ENCODE assay signal across 1 cellular context in the genomic region with DNA sequence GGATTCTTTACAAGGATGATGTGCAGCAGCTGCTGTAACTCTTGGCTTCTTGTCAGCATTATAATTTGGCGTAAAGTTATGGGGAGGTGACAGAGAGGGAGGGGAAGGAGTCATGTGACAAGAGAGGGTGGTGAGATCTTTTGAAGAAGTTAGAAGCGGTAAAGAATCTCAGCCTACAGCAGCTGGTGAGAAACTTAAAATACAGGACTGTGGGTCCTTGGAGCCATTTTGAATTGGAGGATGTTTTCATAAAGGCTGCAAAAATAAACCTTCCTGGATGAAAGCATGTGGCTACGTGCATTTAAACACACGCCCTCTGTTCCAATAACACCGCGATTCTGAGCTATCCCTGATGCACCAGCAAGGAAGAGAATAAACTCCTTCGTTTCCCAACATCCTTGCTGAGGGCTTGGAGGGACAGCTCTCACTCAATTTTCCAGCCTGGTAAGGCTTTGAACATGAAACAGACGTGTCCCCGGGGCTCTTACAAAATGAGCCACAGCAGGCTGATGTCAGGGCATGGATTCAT.
TF ChIP-seq lines count a peak whose summit lies in the region.

No MANE protein-coding gene starts in this region.

TF ChIP-seq in HCT116, 20 proteins besides CTCF, POLR2A, EP300 and RAD21:
- TF ChIP-seq, protein P1, sequence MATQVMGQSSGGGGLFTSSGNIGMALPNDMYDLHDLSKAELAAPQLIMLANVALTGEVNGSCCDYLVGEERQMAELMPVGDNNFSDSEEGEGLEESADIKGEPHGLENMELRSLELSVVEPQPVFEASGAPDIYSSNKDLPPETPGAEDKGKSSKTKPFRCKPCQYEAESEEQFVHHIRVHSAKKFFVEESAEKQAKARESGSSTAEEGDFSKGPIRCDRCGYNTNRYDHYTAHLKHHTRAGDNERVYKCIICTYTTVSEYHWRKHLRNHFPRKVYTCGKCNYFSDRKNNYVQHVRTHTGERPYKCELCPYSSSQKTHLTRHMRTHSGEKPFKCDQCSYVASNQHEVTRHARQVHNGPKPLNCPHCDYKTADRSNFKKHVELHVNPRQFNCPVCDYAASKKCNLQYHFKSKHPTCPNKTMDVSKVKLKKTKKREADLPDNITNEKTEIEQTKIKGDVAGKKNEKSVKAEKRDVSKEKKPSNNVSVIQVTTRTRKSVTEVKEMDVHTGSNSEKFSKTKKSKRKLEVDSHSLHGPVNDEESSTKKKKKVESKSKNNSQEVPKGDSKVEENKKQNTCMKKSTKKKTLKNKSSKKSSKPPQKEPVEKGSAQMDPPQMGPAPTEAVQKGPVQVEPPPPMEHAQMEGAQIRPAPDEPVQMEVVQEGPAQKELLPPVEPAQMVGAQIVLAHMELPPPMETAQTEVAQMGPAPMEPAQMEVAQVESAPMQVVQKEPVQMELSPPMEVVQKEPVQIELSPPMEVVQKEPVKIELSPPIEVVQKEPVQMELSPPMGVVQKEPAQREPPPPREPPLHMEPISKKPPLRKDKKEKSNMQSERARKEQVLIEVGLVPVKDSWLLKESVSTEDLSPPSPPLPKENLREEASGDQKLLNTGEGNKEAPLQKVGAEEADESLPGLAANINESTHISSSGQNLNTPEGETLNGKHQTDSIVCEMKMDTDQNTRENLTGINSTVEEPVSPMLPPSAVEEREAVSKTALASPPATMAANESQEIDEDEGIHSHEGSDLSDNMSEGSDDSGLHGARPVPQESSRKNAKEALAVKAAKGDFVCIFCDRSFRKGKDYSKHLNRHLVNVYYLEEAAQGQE (IDR thresholded peaks at IDR 0.05; ENCODE audit: low read depth), result no peak
- TF ChIP-seq CEBPB (IDR thresholded peaks at IDR 0.05; ENCODE audit: low read depth) (no peak), ELF1 (IDR thresholded peaks at IDR 0.05; ENCODE audit: borderline replicate concordance, low read depth) (no peak), TCF7L2 (IDR thresholded peaks at IDR 0.05; ENCODE audit: borderline replicate concordance, extremely low read depth, insufficient read depth, insufficient read length) (no peak), ZFX (IDR thresholded peaks at IDR 0.05) (no peak), FOSL1 (IDR thresholded peaks at IDR 0.05; ENCODE audit: low read depth) (no peak), SRF (IDR thresholded peaks at IDR 0.05; ENCODE audit: low read depth) (no peak), SIN3A (IDR thresholded peaks at IDR 0.05; ENCODE audit: low read depth) (no peak), EZH2 (IDR thresholded peaks at IDR 0.05) (no peak), POLR2AphosphoS5 (IDR thresholded peaks at IDR 0.05; ENCODE audit: low read depth, low read length) (no peak), ZNF274 (IDR thresholded peaks at IDR 0.05; ENCODE audit: low read depth, low read length) (no peak), EGR1 (IDR thresholded peaks at IDR 0.05; ENCODE audit: low read depth) (no peak)
